ENCODE assay signal across 9 cellular contexts in genomic region chr6:111805511-111806181, GRCh38.
A peak's percentile ranks its signal among the peaks of the same experiment; 100 is the strongest.
DNase-seq lines count a peak whose midpoint lies in the region; ATAC-seq and TF ChIP-seq lines count a peak whose summit lies in the region.
"Had no signal": no experiment of that assay in that cellular context is flagged by ENCODE, and none has a peak within 500 bp of the region (broad histone marks: within the 10 kb centered on the region; RNA-seq: fewer than 3 reads in every experiment).

No MANE protein-coding gene starts in this region.

- peaks cover 70 to 98% (median 85%) of the 10 kb centered on the region in 4 donors for H3K4me1 Mint-ChIP-seq in CD4-positive, alpha-beta memory T cell
- peaks cover 100% of the 10 kb centered on the region for H3K4me1 Mint-ChIP-seq in activated T-cell treated with anti-CD3 and anti-CD28 coated beads, Interleukin-2, amount 50 U/mL, for 72 hours (ENCODE audit: low read depth)
- H3K4me1 Mint-ChIP-seq in Calu3 (ENCODE audit: low read depth, unreplicated experiment), result peaks cover 35% of the 10 kb centered on the region

- H4K91ac ChIP-seq in mesenchymal stem cell (ENCODE audit: low read length), result no peak overlapping the region

- peaks cover 100% of the 10 kb centered on the region for H3K4me1 ChIP-seq in CD4-positive, alpha-beta memory T cell (ENCODE audit: insufficient read depth, low read length)
- peaks cover 28% of the 10 kb centered on the region for H3K4me1 ChIP-seq in mesenchymal stem cell (ENCODE audit: control insufficient read depth, insufficient read depth, low read depth, low read length)
- H3K4me1 ChIP-seq in tibial artery, result no peaks in the 10 kb centered on the region

- POLR2A ChIA-PET in CD4-positive, alpha-beta memory T cell (lab: Charles Lee; ENCODE audit: partially characterized antibody), result interaction anchor here (0.6 to 3.0 kb wide), 20 partner anchors 9 to 184 kb away, joined by 3 to 14 read pairs (median 5); partner anchors contain the start of gene FYN

- peak overlapping the region; percentile 26 to 28 for H3K18ac ChIP-seq in mesenchymal stem cell (ENCODE audit: low read depth in 1 of 2, low read length in 2 of 2)

- BruUV-seq in Calu3 (replicated peaks; lab: Mats Ljungman, UMichigan), result no TSS peak

- H3K36me3 Mint-ChIP-seq in CD4-positive, alpha-beta memory T cell, result peaks cover 28 to 34% of the 10 kb centered on the region in 2 donors
- H3K36me3 Mint-ChIP-seq in activated T-cell treated with anti-CD3 and anti-CD28 coated beads, Interleukin-2, amount 50 U/mL, for 72 hours (ENCODE audit: insufficient read depth in 2 of 2), result peaks cover 4 to 27% of the 10 kb centered on the region in 2 donors
- H3K36me3 Mint-ChIP-seq in Calu3 (ENCODE audit: insufficient read depth, unreplicated experiment), result no peaks in the 10 kb centered on the region

- peaks cover 19% of the 10 kb centered on the region for H3K79me1 ChIP-seq in mesenchymal stem cell (replicated peaks; ENCODE audit: low read length, poor library complexity, severe bottlenecking)

- 71% methylated on average over 5 of the region's 7 CpGs for WGBS in mesenchymal stem cell

- H3K27me3 ChIP-seq in CD4-positive, alpha-beta memory T cell (ENCODE audit: insufficient read depth, low read length), result no peaks in the 10 kb centered on the region
- H3K27me3 ChIP-seq in mesenchymal stem cell (ENCODE audit: control insufficient read depth in 1 of 2, insufficient read depth in 1 of 2, low read length in 2 of 2) (no peaks in the 10 kb centered on the region), tibial artery (no peaks in the 10 kb centered on the region)

- no peak overlapping the region for H2AFZ ChIP-seq in mesenchymal stem cell (ENCODE audit: low read depth, low read length)

- H3K23ac ChIP-seq in mesenchymal stem cell (ENCODE audit: low read length in 2 of 2), result no peak overlapping the region

- peak overlapping the region in 1 of 2 experiments; percentile 51 for H3K14ac ChIP-seq in mesenchymal stem cell (ENCODE audit: low read length in 2 of 2)

- no peak overlapping the region for H2BK15ac ChIP-seq in mesenchymal stem cell (ENCODE audit: low read depth, poor library complexity, severe bottlenecking)

- no peaks in the 10 kb centered on the region for H3K27me3 Mint-ChIP-seq in CD4-positive, alpha-beta memory T cell
- no peaks in the 10 kb centered on the region for H3K27me3 Mint-ChIP-seq in activated T-cell treated with anti-CD3 and anti-CD28 coated beads, Interleukin-2, amount 50 U/mL, for 72 hours (ENCODE audit: low read depth)
- H3K27me3 Mint-ChIP-seq in Calu3 (ENCODE audit: unreplicated experiment), result no peaks in the 10 kb centered on the region

- intact Hi-C loops in CD4-positive, alpha-beta memory T cell (cut with micrococcal nuclease), result loop anchor here (2.0 kb wide), 2 partner anchors 37 to 41 kb away; no protein-coding TSS in a partner anchor
- intact Hi-C loops in Calu3 (cut with micrococcal nuclease; ENCODE audit: unreplicated experiment) (no loop called here), tibial artery (cut with DNase I; ENCODE audit: low total_unique reads) (no loop called here)

- CTCF ChIA-PET in CD4-positive, alpha-beta memory T cell (lab: Charles Lee; ENCODE audit: partially characterized antibody), result interaction anchor here (0.8 to 5.0 kb wide), 14 partner anchors 10 to 237 kb away, joined by 3 to 21 read pairs (median 8); no protein-coding TSS in a partner anchor
- CTCF ChIA-PET in Calu3 (lab: Charles Lee), result interaction anchor here (2.0 kb wide), 1 partner anchor 18 kb away, joined by 5 read pairs; no protein-coding TSS in a partner anchor

- H3K9me3 ChIP-seq in CD4-positive, alpha-beta memory T cell (ENCODE audit: control insufficient read depth in 1 of 2, low read length in 2 of 2), result no peaks in the 10 kb centered on the region
- no peaks in the 10 kb centered on the region for H3K9me3 ChIP-seq in mesenchymal stem cell (ENCODE audit: control insufficient read depth, low read length)
- no peaks in the 10 kb centered on the region for H3K9me3 ChIP-seq in tibial artery

- no peaks in the 10 kb centered on the region for H3K9me3 Mint-ChIP-seq in CD4-positive, alpha-beta memory T cell
- H3K9me3 Mint-ChIP-seq in activated T-cell treated with anti-CD3 and anti-CD28 coated beads, Interleukin-2, amount 50 U/mL, for 72 hours, result no peaks in the 10 kb centered on the region
- no peaks in the 10 kb centered on the region for H3K9me3 Mint-ChIP-seq in Calu3 (ENCODE audit: low read depth, unreplicated experiment)

- H3K9ac ChIP-seq in mesenchymal stem cell (ENCODE audit: low read length), result peak overlapping the region; percentile 81

- peak overlapping the region; percentile 83 for H2AK5ac ChIP-seq in mesenchymal stem cell (ENCODE audit: low read length, severe bottlenecking)

- H3K27ac ChIP-seq in CD4-positive, alpha-beta memory T cell (ENCODE audit: low read depth, low read length), result peak overlapping the region; percentile 77
- H3K27ac ChIP-seq in mesenchymal stem cell (ENCODE audit: low read length, poor library complexity, severe bottlenecking) (peak overlapping the region; percentile 48), tibial artery (no peak overlapping the region)
- H3K27ac ChIP-seq: HL-60 had no signal

- no peak for TF ChIP-seq CTCF in Calu3 (IDR thresholded peaks at IDR 0.05; ENCODE audit: unreplicated experiment)
- TF ChIP-seq CTCF in tibial artery (IDR thresholded peaks at IDR 0.05), result no peak

- H3K4me3 ChIP-seq in CD4-positive, alpha-beta memory T cell (ENCODE audit: low read length in 2 of 2), result peak overlapping the region in 1 of 2 donors; percentile 15
- peak overlapping the region in 1 of 2 experiments; percentile 46 for H3K4me3 ChIP-seq in mesenchymal stem cell (ENCODE audit: insufficient read depth in 1 of 2, low read depth in 1 of 2, low read length in 2 of 2)
- no peak overlapping the region for H3K4me3 ChIP-seq in tibial artery

- H2BK5ac ChIP-seq in mesenchymal stem cell (ENCODE audit: low read depth, low read length, poor library complexity, severe bottlenecking), result no peak overlapping the region

- DNase-seq in CD4-positive, alpha-beta memory T cell, result peak in 1 of 5 donors; percentile 72
- DNase-seq in HK-2 (ENCODE audit: unreplicated experiment), result peak; percentile 41
- DNase-seq in activated T-cell treated with anti-CD3 and anti-CD28 coated beads, Interleukin-2, amount 50 U/mL, for 72 hours, result peak; percentile 80 to 85
- DNase-seq in mesenchymal stem cell, result peak; percentile 76
- DNase-seq in NCI-H1930 (lab: John Stamatoyannopoulos, UW), result no peak
- no peak for DNase-seq in Calu3
- DNase-seq in tibial artery, result no peak

- H3K27ac Mint-ChIP-seq in CD4-positive, alpha-beta memory T cell, result peak overlapping the region; percentile 94 to 99 (median 96)
- H3K27ac Mint-ChIP-seq in activated T-cell treated with anti-CD3 and anti-CD28 coated beads, Interleukin-2, amount 50 U/mL, for 72 hours, result peak overlapping the region; percentile 83
- no peak overlapping the region for H3K27ac Mint-ChIP-seq in Calu3 (ENCODE audit: unreplicated experiment)

- no peak overlapping the region for H4K8ac ChIP-seq in mesenchymal stem cell (ENCODE audit: low read length)

- H3K36me3 ChIP-seq in CD4-positive, alpha-beta memory T cell (ENCODE audit: insufficient read depth, low read length), result peaks cover 5% of the 10 kb centered on the region
- H3K36me3 ChIP-seq in mesenchymal stem cell (ENCODE audit: control insufficient read depth in 1 of 2, insufficient read depth in 2 of 2, low read depth in 1 of 2, low read length in 2 of 2) (peaks cover 4 to 10% of the 10 kb centered on the region in 2 experiments), tibial artery (no peaks in the 10 kb centered on the region)

- H3K4me3 Mint-ChIP-seq in CD4-positive, alpha-beta memory T cell, result peak overlapping the region in 7 of 8 donors; percentile 40 to 76 (median 67)
- H3K4me3 Mint-ChIP-seq in activated T-cell treated with anti-CD3 and anti-CD28 coated beads, Interleukin-2, amount 50 U/mL, for 72 hours, result peak overlapping the region; percentile 63 to 80
- no peak overlapping the region for H3K4me3 Mint-ChIP-seq in Calu3 (ENCODE audit: low read depth, unreplicated experiment)

- H2BK120ac ChIP-seq in mesenchymal stem cell (ENCODE audit: low read depth, low read length), result no peak overlapping the region

- H3K4me2 ChIP-seq in mesenchymal stem cell (ENCODE audit: low read length, poor library complexity, severe bottlenecking), result peak overlapping the region; percentile 6

- ATAC-seq in GM21367 (IDR thresholded peaks at IDR 0.05; ENCODE audit: unreplicated experiment), result peak; percentile 36
- ATAC-seq in activated T-cell treated with anti-CD3 and anti-CD28 coated beads, Interleukin-2, amount 50 U/mL, for 72 hours (replicated peaks in 1 of 2), result peak; percentile 51 to 55

- peak overlapping the region in 1 of 2 experiments; percentile 57 for H3K4ac ChIP-seq in mesenchymal stem cell (ENCODE audit: low read depth in 1 of 2, low read length in 2 of 2)

- H2BK12ac ChIP-seq in mesenchymal stem cell (ENCODE audit: low read length in 2 of 2), result peak overlapping the region in 1 of 2 experiments; percentile 23

Comparison
In these comparisons a context has a peak if more than half of its experiments do, and no peak if none do; other contexts are left out.
1. DNase-seq: peak in HK-2 (single experiment), activated T-cell treated with anti-CD3 and anti-CD28 coated beads, Interleukin-2, amount 50 U/mL, for 72 hours (2 of 2) and mesenchymal stem cell (single experiment); none in NCI-H1930 (0 of 2), Calu3 (single experiment) and tibial artery (0 of 2).
2. H3K27ac ChIP-seq: peak in CD4-positive, alpha-beta memory T cell (single experiment) and mesenchymal stem cell (single experiment); none in tibial artery (0 of 2).